ENCODE assay signal across 20 cellular contexts in the genomic region with DNA sequence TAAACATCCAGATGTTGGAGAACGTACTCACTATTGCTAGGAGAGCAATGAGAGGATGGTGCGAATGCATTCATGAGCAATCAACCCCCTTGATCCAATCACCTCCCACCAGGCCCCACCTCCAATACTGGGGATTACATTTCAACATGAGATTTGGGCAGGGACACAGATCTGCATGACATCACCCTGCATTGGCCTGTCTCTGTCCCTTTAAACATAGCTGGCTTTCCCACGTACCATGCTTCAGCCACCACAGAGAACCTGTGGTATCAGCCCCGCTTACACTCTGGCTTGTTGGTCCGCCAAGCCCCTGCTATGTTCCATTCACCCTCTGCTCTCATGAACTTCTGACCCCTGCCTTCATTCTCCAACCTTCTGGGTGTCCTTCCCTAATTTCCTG.
DNase-seq lines count a peak whose midpoint lies in the region; TF ChIP-seq lines count a peak whose summit lies in the region.
"Had no signal": no experiment of that assay in that cellular context is flagged by ENCODE, and none has a peak within 500 bp of the region (broad histone marks: within the 10 kb centered on the region; RNA-seq: fewer than 3 reads in every experiment).

No MANE protein-coding gene starts in this region.

- DNase-seq in LHCN-M2 (ENCODE audit: low read depth) = peak; percentile 32
- peak; percentile 48 for DNase-seq in fibroblast of mammary gland (ENCODE audit: low read depth)
- peak; percentile 16 for DNase-seq in myocyte (ENCODE audit: low read depth)
- no peak for DNase-seq in DMS79 treated with DMSO at 0.1 percent for 48 hours (lab: John Stamatoyannopoulos, UW)
- DNase-seq in medulla oblongata (ENCODE audit: extremely low spot score) = no peak
- no peak for DNase-seq in epidermal melanocyte (ENCODE audit: insufficient read length, low spot score)
- DNase-seq in DMS53 treated with DMSO at 0.1 percent for 48 hours (lab: John Stamatoyannopoulos, UW; ENCODE audit: unreplicated experiment) = no peak
- DNase-seq: activated CD4-positive, alpha-beta T cell treated with anti-CD3 and anti-CD28 coated beads for 36 hours; activated CD8-positive, alpha-beta T cell treated with anti-CD3 and anti-CD28 coated beads, Interleukin-2, amount 10 ng/mL, durations not matched to agents 7 days and 5 days; aorta; CD8-positive, alpha-beta T cell; DMS 273 treated with DMSO at 0.1 percent for 48 hours; Kasumi-1; NCI-H446 treated with DMSO at 0.1 percent for 48 hours; nephron progenitor cell; stimulated activated CD4-positive, alpha-beta T cell treated with anti-CD3 and anti-CD28 coated beads, Interleukin-4, amount 100 ng/mL, for 24 hours; T-helper 2 cell had no signal

- TF ChIP-seq CTCF in fibroblast of mammary gland (conservative IDR thresholded peaks at IDR 0.05; ENCODE audit: control insufficient read depth, insufficient read depth, low read depth, low read length) = no peak

- no peak overlapping the region for H3K4me3 ChIP-seq in fibroblast of mammary gland (ENCODE audit: control insufficient read depth, low read depth, low read length)
- H3K4me3 ChIP-seq: esophagus muscularis mucosa, HAP-1, suprapubic skin had no signal

Comparison
In these comparisons a context has a peak if more than half of its experiments do, and no peak if none do; other contexts are left out.
1. DNase-seq: peak in LHCN-M2 (single experiment), fibroblast of mammary gland (single experiment) and myocyte (single experiment); none in DMS79 treated with DMSO at 0.1 percent for 48 hours (single experiment), medulla oblongata (single experiment), epidermal melanocyte (single experiment) and DMS53 treated with DMSO at 0.1 percent for 48 hours (single experiment).